Comparison of ENCODE assay signal across 6 cellular contexts in genomic region chr1:156194300-156194652, GRCh38. TPM values are rescaled to one million over a fixed set of nuclear protein-coding genes. Genes with fewer than 3 reads are reported as not detected.
DNase-seq lines count a peak whose midpoint lies in the region; ATAC-seq lines count a peak whose summit lies in the region.

No MANE protein-coding gene starts in this region.

- no peaks in the 10 kb centered on the region for H3K27me3 ChIP-seq in SJCRH30
- no peaks in the 10 kb centered on the region for H3K27me3 ChIP-seq in iPS-18a (ENCODE audit: control insufficient read depth, insufficient read depth, low read length)

- H3K9ac ChIP-seq in iPS-18a (ENCODE audit: low read length): peak overlapping the region; percentile 53

- peaks cover 8% of the 10 kb centered on the region; the same call in 1 of the 2 replicates for H3K4me1 ChIP-seq in SJCRH30
- H3K4me1 ChIP-seq in iPS-18a (ENCODE audit: control insufficient read depth, low read depth, low read length): peaks cover 4% of the 10 kb centered on the region

- H3K36me3 ChIP-seq in SJCRH30 (peaks cover 5% of the 10 kb centered on the region; the same call in 1 of the 2 replicates), iPS-18a (ENCODE audit: control insufficient read depth, low read depth, low read length) (no peaks in the 10 kb centered on the region)

- H3K9me3 ChIP-seq in SJCRH30 (replicated peaks) (no peaks in the 10 kb centered on the region), iPS-18a (ENCODE audit: control insufficient read depth, low read depth, low read length) (no peaks in the 10 kb centered on the region)

- H3K4me3 ChIP-seq in SJCRH30: peak overlapping the region; percentile 77
- peak overlapping the region; percentile 84 for H3K4me3 ChIP-seq in iPS-18a (ENCODE audit: low read length)

- peak; percentile 10 for ATAC-seq in GM18511 (IDR thresholded peaks at IDR 0.05; ENCODE audit: unreplicated experiment)
- ATAC-seq in GM21529 (IDR thresholded peaks at IDR 0.05; ENCODE audit: unreplicated experiment): no peak

- H3K27ac ChIP-seq in SJCRH30 (no peak overlapping the region), iPS-18a (ENCODE audit: low read length) (no peak overlapping the region)

- peak in 1 of 2 experiments; percentile 22 for DNase-seq in SJCRH30
- no peak for DNase-seq in hippocampal formation (lab: John Stamatoyannopoulos, UW)
- no peak for DNase-seq in NCI-H2029 (lab: John Stamatoyannopoulos, UW)

RNA-seq across cellular contexts. Expression of gene SLC25A44, which starts 0.4 kb away (rescaled TPM):
- 12.3 and 12.9 TPM in 2 replicates for total RNA-seq in SJCRH30 (2014; rRNA removed; shearing (Covaris generic))

RNA-seq across cellular contexts. Expression of gene PMF1, which starts 18.5 kb away (rescaled TPM):
- 59.7 and 63.5 TPM in 2 replicates for total RNA-seq in SJCRH30 (2014; rRNA removed; shearing (Covaris generic))

RNA-seq across cellular contexts. Expression of gene SEMA4A, which starts 40.9 kb away (rescaled TPM):
- 1.2 and 2.1 TPM in 2 replicates for total RNA-seq in SJCRH30 (2014; rRNA removed; shearing (Covaris generic))

RNA-seq across cellular contexts. Expression of gene BGLAP, which starts 47.7 kb away (rescaled TPM):
- total RNA-seq in SJCRH30 (2014; rRNA removed; shearing (Covaris generic)): 0.18 and 0.38 TPM in 2 replicates

RNA-seq across cellular contexts. Expression of gene PAQR6, which starts 53.6 kb away (rescaled TPM):
- 1.2 and 1.7 TPM in 2 replicates for total RNA-seq in SJCRH30 (2014; rRNA removed; shearing (Covaris generic))
